Comparison of ENCODE assay signal across 6 cellular contexts in the genomic region with DNA sequence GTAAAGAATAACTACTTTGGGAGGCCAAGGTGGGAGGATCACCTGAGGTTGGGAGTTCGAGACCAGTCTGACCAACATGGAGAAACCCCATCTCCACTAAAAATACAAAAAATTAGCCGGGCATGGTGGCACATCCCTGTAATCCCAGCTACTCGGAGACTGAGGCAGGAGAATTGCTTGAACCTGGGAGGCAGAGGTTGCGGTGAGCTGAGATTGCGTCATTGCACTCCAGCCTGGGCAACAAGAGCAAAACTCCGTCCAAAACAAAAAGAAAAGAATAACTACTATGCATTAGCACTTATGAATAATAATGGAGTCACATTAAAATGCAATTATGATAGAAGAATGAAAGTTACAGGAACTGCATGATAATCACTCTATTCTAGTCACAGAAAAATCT. TPM values are rescaled to one million over a fixed set of nuclear protein-coding genes. Genes with fewer than 3 reads are reported as not detected.
"Had no signal": no experiment of that assay in that cellular context is flagged by ENCODE, and none has a peak within 500 bp of the region (broad histone marks: within the 10 kb centered on the region; RNA-seq: fewer than 3 reads in every experiment).

No MANE protein-coding gene starts in this region.

RNA-seq across cellular contexts. Expression of gene ENDOU, which starts 57.4 kb away (rescaled TPM):
- total RNA-seq: GM23338, H1, H4, H7, H9 had no signal
- polyA plus RNA-seq: GM23248, GM23338, H1 had no signal
